Comparison of ENCODE assay signal across 13 cellular contexts in genomic region chr2:169790581-169790980, GRCh38. TPM values are rescaled to one million over a fixed set of nuclear protein-coding genes. Genes with fewer than 3 reads are reported as not detected.
DNase-seq lines count a peak whose midpoint lies in the region; ATAC-seq, FAIRE-seq and TF ChIP-seq lines count a peak whose summit lies in the region.
"Had no signal": no experiment of that assay in that cellular context is flagged by ENCODE, and none has a peak within 500 bp of the region (broad histone marks: within the 10 kb centered on the region; RNA-seq: fewer than 3 reads in every experiment).

No MANE protein-coding gene starts in this region.

- TF ChIP-seq EP300 in K562 (IDR thresholded peaks at IDR 0.05; ENCODE audit: low read length): no peak

- H3K27me3 ChIP-seq in K562 (ENCODE audit: control insufficient read depth in 2 of 2, insufficient read depth in 2 of 2, low read length in 2 of 2) (no peaks in the 10 kb centered on the region), thyroid gland (no peaks in the 10 kb centered on the region)
- H3K27me3 ChIP-seq: BE2C, BLaER1 had no signal

- POLR2A ChIA-PET in K562 (lab: Yijun Ruan, JAX): interaction anchor here (0.5 to 1.6 kb wide), 3 partner anchors 8 to 569 kb away, joined by 3 to 8 read pairs (median 3); partner anchors contain the start of genes KLHL23 and SSB

- H4K20me1 ChIP-seq in K562 (replicated peaks; ENCODE audit: control insufficient read depth, insufficient read depth, low read length): no peaks in the 10 kb centered on the region
- H4K20me1 ChIP-seq: BLaER1 had no signal

- TF ChIP-seq CTCF in K562 (IDR thresholded peaks at IDR 0.05 in 2 of 3, conservative IDR thresholded peaks at IDR 0.05 in 1 of 3; ENCODE audit: insufficient read depth in 2 of 3, low read depth in 1 of 3, low read length in 3 of 3): no peak
- no peak for TF ChIP-seq CTCF in thyroid gland (IDR thresholded peaks at IDR 0.05)

- H3K4me1 ChIP-seq in K562 (replicated peaks in 1 of 2; ENCODE audit: control insufficient read depth in 2 of 2, insufficient read depth in 2 of 2, low read length in 2 of 2) (peaks cover 0 to 6% of the 10 kb centered on the region in 2 experiments; a peak in 2 of 5 replicates), thyroid gland (peaks cover 0 to 5% of the 10 kb centered on the region in 2 donors)
- H3K4me1 ChIP-seq: BE2C, BLaER1 had no signal

- no peak overlapping the region for H3K9ac ChIP-seq in K562 (ENCODE audit: insufficient read depth in 1 of 2, low read depth in 2 of 2, low read length in 2 of 2)
- H3K9ac ChIP-seq: BLaER1 had no signal

- FAIRE-seq in K562 (lab: Jason Lieb, UNC): no peak
- FAIRE-seq: A204.1, G401.6 had no signal

- no peak overlapping the region for H3K27ac ChIP-seq in K562 (ENCODE audit: extremely low read depth, low read depth, low read length)
- H3K27ac ChIP-seq in thyroid gland: peak overlapping the region in 1 of 3 donors; percentile 63
- H3K27ac ChIP-seq: BLaER1 had no signal

- TF ChIP-seq POLR2A in K562 (conservative IDR thresholded peaks at IDR 0.05) (no peak), thyroid gland (IDR thresholded peaks at IDR 0.05) (no peak)

- TF ChIP-seq RAD21 in K562 (CRISPR knock-in tag; conservative IDR thresholded peaks at IDR 0.05 in 1 of 2, IDR thresholded peaks at IDR 0.05 in 1 of 2): no peak

- WGBS in K562 (ENCODE audit: insufficient coverage, low coverage, missing lambda C conversion rate): 82% methylated on average over 5 of the region's 5 CpGs
- WGBS in thyroid gland, 2 donors: 50 to 54% methylated on average over 5 of the region's 5 CpGs

- H3K79me2 ChIP-seq in K562 (ENCODE audit: control insufficient read depth, insufficient read depth, low read length): no peaks in the 10 kb centered on the region

- ATAC-seq in K562: no peak
- no peak for ATAC-seq in GM21529 (IDR thresholded peaks at IDR 0.05; ENCODE audit: unreplicated experiment)

- H3K36me3 ChIP-seq in K562 (ENCODE audit: control insufficient read depth, insufficient read depth, low read length) (no peaks in the 10 kb centered on the region), thyroid gland (no peaks in the 10 kb centered on the region)
- H3K36me3 ChIP-seq: BE2C, BLaER1 had no signal

- intact Hi-C loops in K562 (cut with micrococcal nuclease) (loop anchor here (5.0 kb wide), 1 partner anchor 263 kb away; no protein-coding TSS in a partner anchor), thyroid gland (cut with DNase I) (loop anchor here (10.0 kb wide), 1 partner anchor 96 kb away; the partner anchor contains the start of genes CFAP210 and PHOSPHO2)

- in situ Hi-C loops in K562 (cut with MboI): no loop called here

- H3K4me2 ChIP-seq in K562 (ENCODE audit: insufficient read depth, low read length): no peak overlapping the region
- H3K4me2 ChIP-seq: BLaER1 had no signal

- no peaks in the 10 kb centered on the region for H3K9me1 ChIP-seq in K562 (ENCODE audit: control insufficient read depth, insufficient read depth, low read length)

- CTCF ChIA-PET in K562 (lab: Yijun Ruan, JAX; ENCODE audit: low intra/inter-chr PET ratio): interaction anchor here (1.7 kb wide), 1 partner anchor 262 kb away, joined by 7 read pairs; no protein-coding TSS in a partner anchor

- DNase-seq in K562 (ENCODE audit: extremely low read depth in 1 of 4, low spot score in 3 of 4) (no peak), thyroid gland (peak; percentile 84 to 85), cerebellar nuclear complex (lab: John Stamatoyannopoulos, UW) (no peak)
- DNase-seq: CD4-positive, alpha-beta memory T cell; COR-L47; DMS153; DMS79 treated with DMSO at 0.1 percent for 48 hours; GF-D8 had no signal

- BruUV-seq in K562 (replicated peaks; lab: Mats Ljungman, UMichigan): no TSS peak

- no peaks in the 10 kb centered on the region for H3K9me3 ChIP-seq in K562 (replicated peaks; ENCODE audit: control insufficient read depth, insufficient read depth, low read depth, low read length)
- no peaks in the 10 kb centered on the region for H3K9me3 ChIP-seq in thyroid gland
- H3K9me3 ChIP-seq: BE2C, BLaER1 had no signal

- H2AFZ ChIP-seq in K562 (ENCODE audit: low read depth, low read length): no peak overlapping the region

- H3K4me3 ChIP-seq in K562: no peak overlapping the region
- H3K4me3 ChIP-seq in thyroid gland (replicated peaks in 1 of 3): no peak overlapping the region
- H3K4me3 ChIP-seq: BLaER1 had no signal

RNA-seq across cellular contexts. Expression of gene SSB, which starts 8.1 kb away (rescaled TPM):
- total RNA-seq in K562 (2011; cell fraction: chromatin; rRNA removed; ENCODE audit: low replicate concordance): 95.2 and 444 TPM in 2 replicates
- 63.0 and 70.9 TPM in 2 replicates for total RNA-seq in K562 (2011; cell fraction: nucleolus; rRNA removed)
- 94.0 and 126 TPM in 2 replicates for total RNA-seq in K562 (2011; cell fraction: nucleoplasm; rRNA removed)
- 377 and 430 TPM in 2 replicates for total RNA-seq in K562 (2014; rRNA removed)
- total RNA-seq in K562 (2014; rRNA removed; fragmentation: Illumina TruSeq; extraction: Trizol): 515 and 616 TPM in 2 replicates
- total RNA-seq in K562 (2015; rRNA removed; fragmentation: Illumina TruSeq; extraction: Trizol): 455 and 503 TPM in 2 replicates
- 317 TPM in 2 replicates for total RNA-seq in K562 (2021)
- 261 and 430 TPM in 2 replicates for polyA plus RNA-seq in K562 (2011; rRNA removed)
- 36.1 and 98.4 TPM in 2 replicates for polyA plus RNA-seq in K562 (2011; cell fraction: cytosol; rRNA removed)
- polyA plus RNA-seq in K562 (2011; cell fraction: nucleus; rRNA removed): 109 and 175 TPM in 2 replicates
- polyA plus RNA-seq in K562 (2012): 211 and 383 TPM in 2 replicates
- polyA plus RNA-seq in K562 (2014; fragmentation: Illumina TruSeq; extraction: Trizol): 466 and 619 TPM in 2 replicates
- 100 to 1,000 TPM; 631 to 849 TPM for polyA plus RNA-seq in K562 (2014; fragmentation: Nextera tagmentation; extraction: Ambion mirVana)
- 618 and 712 TPM in 2 replicates for polyA plus RNA-seq in K562 (2014; rRNA removed)
- 148 TPM in 2 replicates for polyA minus RNA-seq in K562 (2011; rRNA and poly(A)+ RNA removed)
- 52.5 and 59.3 TPM in 2 replicates for polyA minus RNA-seq in K562 (2011; cell fraction: cytosol; rRNA and poly(A)+ RNA removed)
- polyA minus RNA-seq in K562 (2011; cell fraction: nucleus; rRNA and poly(A)+ RNA removed): 82.3 and 152 TPM in 2 replicates
- 100 to 1,000 TPM in 2 of 4 donors, 10 to 100 TPM in 2; 58.8 to 157 (median 102) TPM for total RNA-seq in thyroid gland

RNA-seq across cellular contexts. Expression of gene METTL5, which starts 34.1 kb away (rescaled TPM):
- total RNA-seq in K562 (2011; cell fraction: chromatin; rRNA removed; ENCODE audit: low replicate concordance): 30.6 and 53.9 TPM in 2 replicates
- total RNA-seq in K562 (2011; cell fraction: nucleolus; rRNA removed): 27.5 and 28.0 TPM in 2 replicates
- 39.8 and 55.0 TPM in 2 replicates for total RNA-seq in K562 (2011; cell fraction: nucleoplasm; rRNA removed)
- total RNA-seq in K562 (2014; rRNA removed) (135 and 149 TPM in 2 replicates), K562 (2014; rRNA removed; fragmentation: Illumina TruSeq; extraction: Trizol) (224 and 259 TPM in 2 replicates), K562 (2015; rRNA removed; fragmentation: Illumina TruSeq; extraction: Trizol) (163 and 182 TPM in 2 replicates), K562 (2021) (177 and 193 TPM in 2 replicates), thyroid gland (10 to 100 TPM; 49.8 to 77.3 (median 57.4) TPM)
- polyA plus RNA-seq in K562 (2011; rRNA removed) (141 and 191 TPM in 2 replicates), K562 (2014; fragmentation: Illumina TruSeq; extraction: Trizol) (202 and 235 TPM in 2 replicates), K562 (2014; fragmentation: Nextera tagmentation; extraction: Ambion mirVana) (100 to 1,000 TPM; 366 to 471 TPM), K562 (2014; rRNA removed) (211 and 229 TPM in 2 replicates)
- 44.8 and 82.3 TPM in 2 replicates for polyA plus RNA-seq in K562 (2011; cell fraction: cytosol; rRNA removed)
- 36.1 and 39.1 TPM in 2 replicates for polyA plus RNA-seq in K562 (2011; cell fraction: nucleus; rRNA removed)
- polyA plus RNA-seq in K562 (2012): 147 and 206 TPM in 2 replicates
- 99.5 and 107 TPM in 2 replicates for polyA minus RNA-seq in K562 (2011; rRNA and poly(A)+ RNA removed)
- polyA minus RNA-seq in K562 (2011; cell fraction: cytosol; rRNA and poly(A)+ RNA removed): 33.9 and 37.9 TPM in 2 replicates
- 23.4 and 34.3 TPM in 2 replicates for polyA minus RNA-seq in K562 (2011; cell fraction: nucleus; rRNA and poly(A)+ RNA removed)

RNA-seq across cellular contexts. Expression of gene UBR3, which starts 36.7 kb away (rescaled TPM):
- 63.7 and 297 TPM in 2 replicates for total RNA-seq in K562 (2011; cell fraction: chromatin; rRNA removed; ENCODE audit: low replicate concordance)
- 21.8 and 37.4 TPM in 2 replicates for total RNA-seq in K562 (2011; cell fraction: nucleolus; rRNA removed)
- total RNA-seq in K562 (2011; cell fraction: nucleoplasm; rRNA removed): 66.1 and 81.6 TPM in 2 replicates
- total RNA-seq in K562 (2014; rRNA removed): 28.5 and 29.2 TPM in 2 replicates
- total RNA-seq in K562 (2014; rRNA removed; fragmentation: Illumina TruSeq; extraction: Trizol): 62.5 and 69.5 TPM in 2 replicates
- total RNA-seq in K562 (2015; rRNA removed; fragmentation: Illumina TruSeq; extraction: Trizol): 58.9 and 63.5 TPM in 2 replicates
- total RNA-seq in K562 (2021): 40.3 and 41.0 TPM in 2 replicates
- 26.8 and 40.4 TPM in 2 replicates for polyA plus RNA-seq in K562 (2011; rRNA removed)
- 8.0 and 12.8 TPM in 2 replicates for polyA plus RNA-seq in K562 (2011; cell fraction: cytosol; rRNA removed)
- 23.0 and 27.8 TPM in 2 replicates for polyA plus RNA-seq in K562 (2011; cell fraction: nucleus; rRNA removed)
- 20.9 and 24.3 TPM in 2 replicates for polyA plus RNA-seq in K562 (2012)
- polyA plus RNA-seq in K562 (2014; fragmentation: Illumina TruSeq; extraction: Trizol): 34.4 and 43.1 TPM in 2 replicates
- polyA plus RNA-seq in K562 (2014; fragmentation: Nextera tagmentation; extraction: Ambion mirVana): 10 to 100 TPM; 14.4 to 14.5 TPM
- 20.6 and 20.7 TPM in 2 replicates for polyA plus RNA-seq in K562 (2014; rRNA removed)
- 124 and 136 TPM in 2 replicates for polyA minus RNA-seq in K562 (2011; rRNA and poly(A)+ RNA removed)
- polyA minus RNA-seq in K562 (2011; cell fraction: cytosol; rRNA and poly(A)+ RNA removed): 31.0 and 48.4 TPM in 2 replicates
- 71.8 and 96.9 TPM in 2 replicates for polyA minus RNA-seq in K562 (2011; cell fraction: nucleus; rRNA and poly(A)+ RNA removed)
- 100 to 1,000 TPM; 101 to 192 (median 114) TPM for total RNA-seq in thyroid gland

RNA-seq across cellular contexts. Expression of gene KLHL23, which starts 56.9 kb away (rescaled TPM):
- total RNA-seq in K562 (2011; cell fraction: chromatin; rRNA removed; ENCODE audit: low replicate concordance): 48.2 and 81.1 TPM in 2 replicates
- total RNA-seq in K562 (2011; cell fraction: nucleolus; rRNA removed): 23.2 and 29.9 TPM in 2 replicates
- 45.4 and 74.0 TPM in 2 replicates for total RNA-seq in K562 (2011; cell fraction: nucleoplasm; rRNA removed)
- total RNA-seq in K562 (2014; rRNA removed): 20.0 and 31.5 TPM in 2 replicates
- total RNA-seq in K562 (2014; rRNA removed; fragmentation: Illumina TruSeq; extraction: Trizol): 41.5 and 46.8 TPM in 2 replicates
- 34.4 and 39.1 TPM in 2 replicates for total RNA-seq in K562 (2015; rRNA removed; fragmentation: Illumina TruSeq; extraction: Trizol)
- total RNA-seq in K562 (2021): 22.9 and 25.7 TPM in 2 replicates
- polyA plus RNA-seq in K562 (2011; rRNA removed): 53.7 and 58.0 TPM in 2 replicates
- 10.1 and 20.2 TPM in 2 replicates for polyA plus RNA-seq in K562 (2011; cell fraction: cytosol; rRNA removed)
- 20.6 and 22.8 TPM in 2 replicates for polyA plus RNA-seq in K562 (2011; cell fraction: nucleus; rRNA removed)
- 15.8 and 18.5 TPM in 2 replicates for polyA plus RNA-seq in K562 (2012)
- 27.4 and 29.6 TPM in 2 replicates for polyA plus RNA-seq in K562 (2014; fragmentation: Illumina TruSeq; extraction: Trizol)
- 1 to 10 TPM; 6.6 to 7.9 TPM for polyA plus RNA-seq in K562 (2014; fragmentation: Nextera tagmentation; extraction: Ambion mirVana)
- polyA plus RNA-seq in K562 (2014; rRNA removed): 21.6 and 22.4 TPM in 2 replicates
- 153 and 171 TPM in 2 replicates for polyA minus RNA-seq in K562 (2011; rRNA and poly(A)+ RNA removed)
- 39.2 and 49.7 TPM in 2 replicates for polyA minus RNA-seq in K562 (2011; cell fraction: cytosol; rRNA and poly(A)+ RNA removed)
- polyA minus RNA-seq in K562 (2011; cell fraction: nucleus; rRNA and poly(A)+ RNA removed): 14.4 and 26.8 TPM in 2 replicates
- 10 to 100 TPM in 2 of 4 donors, 1 to 10 TPM in 2; 7.2 to 14.0 (median 10.3) TPM for total RNA-seq in thyroid gland

Comparison
In these comparisons a context has a peak if more than half of its experiments do, and no peak if none do; other contexts are left out.
1. DNase-seq: peak in thyroid gland (2 of 2); none in K562 (0 of 4) and cerebellar nuclear complex (0 of 2).